Comparison of ENCODE assay signal across 15 cellular contexts in the genomic region with DNA sequence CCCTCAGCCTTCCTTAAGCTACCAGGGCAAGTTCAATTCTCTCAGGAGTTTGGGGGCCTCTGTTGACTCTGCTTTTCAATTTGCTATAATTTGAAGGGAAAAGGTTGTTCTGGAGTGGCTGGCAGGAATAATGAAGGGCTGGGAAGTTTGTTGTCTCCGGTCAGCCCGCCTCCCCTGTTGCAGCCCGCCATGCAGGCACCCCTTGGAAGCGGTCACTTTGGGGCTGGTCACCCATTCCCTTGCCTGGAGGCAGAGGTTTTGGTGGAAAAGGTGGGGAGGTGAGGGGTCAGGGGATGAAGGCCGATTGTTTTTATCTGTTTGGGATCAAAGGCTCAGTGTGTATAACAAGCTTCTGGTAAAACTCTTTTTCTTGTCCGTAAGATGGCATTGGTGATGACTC.
A peak's percentile ranks its signal among the peaks of the same experiment; 100 is the strongest.
DNase-seq lines count a peak whose midpoint lies in the region; ATAC-seq and TF ChIP-seq lines count a peak whose summit lies in the region.
"Had no signal": no experiment of that assay in that cellular context is flagged by ENCODE, and none has a peak within 500 bp of the region (broad histone marks: within the 10 kb centered on the region; RNA-seq: fewer than 3 reads in every experiment).

No MANE protein-coding gene starts in this region.

- no peak for ATAC-seq in stimulated activated naive CD8-positive, alpha-beta T cell treated with anti-CD3 and anti-CD28 coated beads, Interleukin-15, Interleukin-2, amounts not matched to agents 100 U/mL and 50 U/mL, for 24 hours
- no peak for ATAC-seq in activated CD8-positive, alpha-beta T cell treated with anti-CD3 and anti-CD28 coated beads for 36 hours
- no peak for ATAC-seq in lower lobe of right lung
- no peak for ATAC-seq in upper lobe of left lung (ENCODE audit: low FRiP score in 2 of 2)
- ATAC-seq: right cardiac atrium had no signal

- peaks cover 77% of the 10 kb centered on the region for H3K4me1 Mint-ChIP-seq in stimulated activated naive CD8-positive, alpha-beta T cell treated with anti-CD3 and anti-CD28 coated beads, Interleukin-15, Interleukin-2, amounts not matched to agents 100 ng/mL and 50 ng/mL, for 24 hours (ENCODE audit: low read depth)
- peaks cover 66% of the 10 kb centered on the region for H3K4me1 Mint-ChIP-seq in activated CD8-positive, alpha-beta T cell treated with anti-CD3 and anti-CD28 coated beads for 36 hours (ENCODE audit: low read depth)

- H3K36me3 ChIP-seq in lower lobe of right lung = no peaks in the 10 kb centered on the region
- H3K36me3 ChIP-seq in upper lobe of left lung = no peaks in the 10 kb centered on the region
- H3K36me3 ChIP-seq: BLaER1 treated with 17β-estradiol and CSF1 and Interleukin-3, amounts not matched to agents 10 nM and 100 nM; neutrophil had no signal

- H3K27ac Mint-ChIP-seq in stimulated activated naive CD8-positive, alpha-beta T cell treated with anti-CD3 and anti-CD28 coated beads, Interleukin-15, Interleukin-2, amounts not matched to agents 100 ng/mL and 50 ng/mL, for 24 hours = peak overlapping the region; percentile 66
- peak overlapping the region; percentile 84 for H3K27ac Mint-ChIP-seq in activated CD8-positive, alpha-beta T cell treated with anti-CD3 and anti-CD28 coated beads for 36 hours

- DNase-seq in stimulated activated naive CD8-positive, alpha-beta T cell treated with anti-CD3 and anti-CD28 coated beads, Interleukin-15, Interleukin-2, amounts not matched to agents 100 U/mL and 50 U/mL, for 24 hours = no peak
- DNase-seq in activated CD8-positive, alpha-beta T cell treated with anti-CD3 and anti-CD28 coated beads for 36 hours = no peak
- DNase-seq in lower lobe of right lung (no peak), upper lobe of left lung (no peak), HUDEP-2 (lab: John Stamatoyannopoulos, UW; ENCODE audit: unreplicated experiment in 76 of 76) (no peak), NCI-H2081 treated with DMSO at 0.1 percent for 48 hours (lab: John Stamatoyannopoulos, UW) (no peak), T1000 (lab: John Stamatoyannopoulos, UW) (no peak)
- DNase-seq: NCI-H146; NCI-H226; NK-92 treated with Interleukin-12 subunit alpha and Interleukin-12 subunit beta, amount 100 ng/mL, for 24 hours had no signal

- H3K27ac ChIP-seq in lower lobe of right lung = peak overlapping the region; percentile 60
- H3K27ac ChIP-seq in upper lobe of left lung = peak overlapping the region; percentile 5 to 75 (median 70)
- H3K27ac ChIP-seq: BLaER1 treated with 17β-estradiol and CSF1 and Interleukin-3, amounts not matched to agents 10 nM and 100 nM; KMS-11; neutrophil had no signal

- intact Hi-C loops in activated CD8-positive, alpha-beta T cell treated with anti-CD3 and anti-CD28 coated beads for 36 hours (cut with micrococcal nuclease) = no loop called here
- intact Hi-C loops in lower lobe of right lung (cut with DNase I) = no loop called here

- POLR2A ChIA-PET in activated CD8-positive, alpha-beta T cell treated with anti-CD3 and anti-CD28 coated beads for 36 hours (lab: Charles Lee) = interaction anchor here (1.3 to 1.9 kb wide), 2 partner anchors 15 to 18 kb away, joined by 4 to 10 read pairs; no protein-coding TSS in a partner anchor

- H3K4me3 ChIP-seq in lower lobe of right lung (no peak overlapping the region), upper lobe of left lung (no peak overlapping the region)
- H3K4me3 ChIP-seq: BLaER1 treated with 17β-estradiol and CSF1 and Interleukin-3, amounts not matched to agents 10 nM and 100 nM had no signal

- no peak for TF ChIP-seq CTCF in activated CD8-positive, alpha-beta T cell treated with anti-CD3 and anti-CD28 coated beads for 36 hours (IDR thresholded peaks at IDR 0.05)
- TF ChIP-seq CTCF in lower lobe of right lung (IDR thresholded peaks at IDR 0.05) = no peak
- no peak for TF ChIP-seq CTCF in upper lobe of left lung (IDR thresholded peaks at IDR 0.05)

- no peak overlapping the region for H3K4me3 Mint-ChIP-seq in stimulated activated naive CD8-positive, alpha-beta T cell treated with anti-CD3 and anti-CD28 coated beads, Interleukin-15, Interleukin-2, amounts not matched to agents 100 ng/mL and 50 ng/mL, for 24 hours
- H3K4me3 Mint-ChIP-seq in activated CD8-positive, alpha-beta T cell treated with anti-CD3 and anti-CD28 coated beads for 36 hours = peak overlapping the region; percentile 58

- peaks cover 3% of the 10 kb centered on the region for H3K36me3 Mint-ChIP-seq in stimulated activated naive CD8-positive, alpha-beta T cell treated with anti-CD3 and anti-CD28 coated beads, Interleukin-15, Interleukin-2, amounts not matched to agents 100 ng/mL and 50 ng/mL, for 24 hours (ENCODE audit: low read depth)
- no peaks in the 10 kb centered on the region for H3K36me3 Mint-ChIP-seq in activated CD8-positive, alpha-beta T cell treated with anti-CD3 and anti-CD28 coated beads for 36 hours (ENCODE audit: low read depth)

- TF ChIP-seq POLR2A in upper lobe of left lung (IDR thresholded peaks at IDR 0.05) = no peak

- no peaks in the 10 kb centered on the region for H3K27me3 ChIP-seq in lower lobe of right lung (ENCODE audit: low read depth)
- no peaks in the 10 kb centered on the region for H3K27me3 ChIP-seq in upper lobe of left lung
- H3K27me3 ChIP-seq: BLaER1 treated with 17β-estradiol and CSF1 and Interleukin-3, amounts not matched to agents 10 nM and 100 nM; neutrophil had no signal

- H3K9me3 ChIP-seq in lower lobe of right lung (no peaks in the 10 kb centered on the region), upper lobe of left lung (no peaks in the 10 kb centered on the region)
- H3K9me3 ChIP-seq: BLaER1 treated with 17β-estradiol and CSF1 and Interleukin-3, amounts not matched to agents 10 nM and 100 nM; neutrophil had no signal

- H3K27me3 Mint-ChIP-seq in stimulated activated naive CD8-positive, alpha-beta T cell treated with anti-CD3 and anti-CD28 coated beads, Interleukin-15, Interleukin-2, amounts not matched to agents 100 ng/mL and 50 ng/mL, for 24 hours = no peaks in the 10 kb centered on the region
- H3K27me3 Mint-ChIP-seq in activated CD8-positive, alpha-beta T cell treated with anti-CD3 and anti-CD28 coated beads for 36 hours = no peaks in the 10 kb centered on the region

- TF ChIP-seq EP300 in upper lobe of left lung (IDR thresholded peaks at IDR 0.05) = no peak

- CTCF ChIA-PET in activated CD8-positive, alpha-beta T cell treated with anti-CD3 and anti-CD28 coated beads for 36 hours (lab: Charles Lee) = interaction anchor here (1.3 kb wide), 1 partner anchor 15 kb away, joined by 5 read pairs; no protein-coding TSS in a partner anchor

- 83 to 87% methylated on average over 6 of the region's 6 CpGs for WGBS in upper lobe of left lung, 2 donors

- H3K9me3 Mint-ChIP-seq in stimulated activated naive CD8-positive, alpha-beta T cell treated with anti-CD3 and anti-CD28 coated beads, Interleukin-15, Interleukin-2, amounts not matched to agents 100 ng/mL and 50 ng/mL, for 24 hours = no peaks in the 10 kb centered on the region
- no peaks in the 10 kb centered on the region for H3K9me3 Mint-ChIP-seq in activated CD8-positive, alpha-beta T cell treated with anti-CD3 and anti-CD28 coated beads for 36 hours

- H3K4me1 ChIP-seq in lower lobe of right lung (peaks cover 93% of the 10 kb centered on the region), upper lobe of left lung (peaks cover 83 to 92% (median 92%) of the 10 kb centered on the region in 4 donors)
